ENCODE assay signal across 8 cellular contexts in the genomic region with DNA sequence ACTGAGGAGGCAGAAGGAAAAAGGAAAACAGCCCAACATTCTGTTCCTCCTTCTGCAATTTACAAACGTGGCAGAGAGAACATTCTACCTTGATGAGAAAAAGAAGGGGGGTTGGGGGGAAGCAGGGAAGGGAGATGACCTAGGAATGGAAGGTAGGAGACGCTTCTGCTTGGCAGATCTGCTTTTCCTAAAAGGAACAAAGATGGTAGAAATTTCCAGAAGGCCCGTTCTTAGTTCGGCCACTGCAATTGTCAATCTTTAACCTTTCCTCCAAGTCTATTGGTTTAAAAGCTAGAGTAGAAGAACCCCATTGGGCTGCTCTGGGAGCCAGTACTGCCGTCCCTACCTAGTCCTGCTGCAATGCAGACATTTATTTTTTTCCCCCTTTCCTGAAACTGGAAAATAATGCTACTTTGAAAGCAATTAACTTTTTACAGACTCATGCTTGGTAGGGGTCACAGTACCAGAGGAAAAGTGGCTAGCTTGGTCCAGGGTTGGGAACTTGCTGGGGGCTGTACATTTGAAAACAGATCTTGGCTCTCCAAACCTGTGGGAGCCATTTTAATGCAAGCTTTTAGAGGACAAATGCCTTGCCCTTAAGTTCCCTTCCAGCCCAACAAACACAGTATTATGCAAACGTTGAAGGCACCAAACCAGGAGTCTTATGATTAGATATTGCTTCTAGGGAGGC. TPM values are rescaled to one million over a fixed set of nuclear protein-coding genes. Genes with fewer than 3 reads are reported as not detected.
A peak's percentile ranks its signal among the peaks of the same experiment; 100 is the strongest.
DNase-seq lines count a peak whose midpoint lies in the region; FAIRE-seq and TF ChIP-seq lines count a peak whose summit lies in the region.

No MANE protein-coding gene starts in this region.

- peak overlapping the region; percentile 51 for H3K4me2 ChIP-seq in GM23248 (ENCODE audit: unreplicated experiment)

- CTCF ChIA-PET in RWPE1 (lab: Yijun Ruan, JAX): interaction anchor here (0.7 to 2.6 kb wide), 4 partner anchors 30 to 171 kb away, joined by 3 to 13 read pairs (median 4); no protein-coding TSS in a partner anchor

- H2AFZ ChIP-seq in GM23248: peak overlapping the region; percentile 64

- no peak for FAIRE-seq in D721Med (lab: Jason Lieb, UNC)

- peaks cover 73% of the 10 kb centered on the region for H3K79me2 ChIP-seq in GM23248 (ENCODE audit: insufficient read depth)

- H3K36me3 ChIP-seq in GM23248 (ENCODE audit: low read depth): no peaks in the 10 kb centered on the region

- WGBS in GM23248 (ENCODE audit: low coverage in 1 of 2, low lambda C conversion rate in 2 of 2, missing lambda C conversion rate in 2 of 2), 2 experiments: 74 to 76% methylated on average over 6 of the region's 6 CpGs

- H3K4me1 ChIP-seq in GM23248 (ENCODE audit: insufficient read depth): peaks cover 87% of the 10 kb centered on the region

- H3K27ac ChIP-seq in GM23248: peak overlapping the region; percentile 94
- peak overlapping the region; percentile 33 for H3K27ac ChIP-seq in RWPE1

- H3K9me3 ChIP-seq in GM23248 (ENCODE audit: low read depth): no peaks in the 10 kb centered on the region

- peak overlapping the region; percentile 57; the same call in 1 of the 2 replicates for H3K4me3 ChIP-seq in GM23248
- peak overlapping the region; percentile 47 for H3K4me3 ChIP-seq in epithelial cell of esophagus (ENCODE audit: low read length)

- POLR2A ChIA-PET in RWPE1 (lab: Yijun Ruan, JAX; ENCODE audit: low non-redundant PET): no interaction called here

- H3K9me2 ChIP-seq in GM23248 (ENCODE audit: insufficient read depth): no peaks in the 10 kb centered on the region

- peak; percentile 27 for DNase-seq in GM23248
- peak; percentile 41 for DNase-seq in RWPE1 (ENCODE audit: low spot score)
- no peak for DNase-seq in epithelial cell of esophagus (ENCODE audit: low read depth)
- DNase-seq in renal cortical epithelial cell (ENCODE audit: low read depth): peak; percentile 75
- DNase-seq in stimulated activated CD4-positive, alpha-beta T cell treated with anti-CD3 and anti-CD28 coated beads, Interleukin-2, amount 100 ng/mL, for 24 hours: no peak
- DNase-seq in activated CD4-positive, CD25-positive, alpha-beta regulatory T cell (lab: John Stamatoyannopoulos, UW): no peak
- no peak for DNase-seq in NCI-H2029 (lab: John Stamatoyannopoulos, UW)
- no peak for DNase-seq in D721Med (ENCODE audit: insufficient read length, low spot score)

- no peaks in the 10 kb centered on the region for H4K20me1 ChIP-seq in GM23248 (ENCODE audit: insufficient read depth)

- TF ChIP-seq CTCF in RWPE1 (conservative IDR thresholded peaks at IDR 0.05; ENCODE audit: low read depth) (no peak), epithelial cell of esophagus (IDR thresholded peaks at IDR 0.05; ENCODE audit: insufficient read depth, low read depth, low read length, missing control alignments) (no peak), D721Med (IDR thresholded peaks at IDR 0.05; ENCODE audit: insufficient read depth, missing control alignments) (no peak)

- in situ Hi-C loops in GM23248 (cut with MboI): no loop called here

- H3K27me3 ChIP-seq in GM23248 (replicated peaks; ENCODE audit: insufficient read depth): no peaks in the 10 kb centered on the region

- peaks cover 59% of the 10 kb centered on the region for H3F3A ChIP-seq in GM23248 (ENCODE audit: insufficient read depth)

- peak overlapping the region; percentile 54 for H3K9ac ChIP-seq in GM23248

RNA-seq across cellular contexts. Expression of a gene that starts 2.7 kb away (rescaled TPM):
- total RNA-seq in GM23248 (2014; rRNA removed; shearing (Covaris generic)): 10.2 and 14.3 TPM in 2 replicates
- 12.1 and 12.4 TPM in 2 replicates for polyA plus RNA-seq in GM23248 (2016; fragmentation: Nextera tagmentation; extraction: Ambion mirVana)
- total RNA-seq in renal cortical epithelial cell: 11.8 and 21.9 TPM in 2 replicates

Comparison
In these comparisons a context has a peak if more than half of its experiments do, and no peak if none do; other contexts are left out.
1. DNase-seq: peak in GM23248 (single experiment), RWPE1 (single experiment) and renal cortical epithelial cell (single experiment); none in epithelial cell of esophagus (single experiment), stimulated activated CD4-positive, alpha-beta T cell treated with anti-CD3 and anti-CD28 coated beads, Interleukin-2, amount 100 ng/mL, for 24 hours (0 of 2), activated CD4-positive, CD25-positive, alpha-beta regulatory T cell (0 of 4), NCI-H2029 (single experiment) and D721Med (single experiment).